In genomic region chr4:101104264-101105052, GRCh38 we compare ENCODE assay signal across 10 cellular contexts.
DNase-seq lines count a peak whose midpoint lies in the region; ATAC-seq and TF ChIP-seq lines count a peak whose summit lies in the region.
"Had no signal": no experiment of that assay in that cellular context is flagged by ENCODE, and none has a peak within 500 bp of the region (broad histone marks: within the 10 kb centered on the region; RNA-seq: fewer than 3 reads in every experiment).

No MANE protein-coding gene starts in this region.

- H3K27ac ChIP-seq in DOHH2 (ENCODE audit: low read depth, low read length) (peak overlapping the region; percentile 75), epithelial cell of prostate (peak overlapping the region; percentile 24), thyroid gland (no peak overlapping the region)

- H3K27me3 Mint-ChIP-seq in IgD-negative memory B cell = no peaks in the 10 kb centered on the region
- no peaks in the 10 kb centered on the region for H3K27me3 Mint-ChIP-seq in activated T-helper 1 cell treated with anti-CD3 and anti-CD28 coated beads, Interleukin-12 subunit alpha, Interleukin-12 subunit beta, Interleukin-2, Interleukin-4 antibody, amounts not matched to agents 30 ng/mL and 10 ng/mL and 1 ng/mL, durations not matched to agents 14 hours and 24 hours and 36 hours (ENCODE audit: insufficient read depth)

- H3K9me3 Mint-ChIP-seq in IgD-negative memory B cell = no peaks in the 10 kb centered on the region
- H3K9me3 Mint-ChIP-seq in activated T-helper 1 cell treated with anti-CD3 and anti-CD28 coated beads, Interleukin-12 subunit alpha, Interleukin-12 subunit beta, Interleukin-2, Interleukin-4 antibody, amounts not matched to agents 30 ng/mL and 10 ng/mL and 1 ng/mL, durations not matched to agents 14 hours and 24 hours and 36 hours = no peaks in the 10 kb centered on the region
- H3K9me3 Mint-ChIP-seq: WTC11 had no signal

- no peaks in the 10 kb centered on the region for H3K9me3 ChIP-seq in DOHH2 (ENCODE audit: control insufficient read depth, insufficient read depth, low read length)
- H3K9me3 ChIP-seq in thyroid gland = no peaks in the 10 kb centered on the region

- H3K4me1 Mint-ChIP-seq in IgD-negative memory B cell = peaks cover 28 to 40% (median 35%) of the 10 kb centered on the region in 3 donors
- H3K4me1 Mint-ChIP-seq in activated T-helper 1 cell treated with anti-CD3 and anti-CD28 coated beads, Interleukin-12 subunit alpha, Interleukin-12 subunit beta, Interleukin-2, Interleukin-4 antibody, amounts not matched to agents 30 ng/mL and 10 ng/mL and 1 ng/mL, durations not matched to agents 14 hours and 24 hours and 36 hours (ENCODE audit: low read depth) = peaks cover 18% of the 10 kb centered on the region

- TF ChIP-seq CTCF in DOHH2 (IDR thresholded peaks at IDR 0.05; ENCODE audit: low read depth, low read length, poor library complexity, severe bottlenecking) (no peak), thyroid gland (IDR thresholded peaks at IDR 0.05) (no peak)

- peak overlapping the region; percentile 63 for H3K4me3 ChIP-seq in DOHH2 (ENCODE audit: low read length)
- no peak overlapping the region for H3K4me3 ChIP-seq in thyroid gland (replicated peaks in 1 of 3)

- H3K27ac Mint-ChIP-seq in IgD-negative memory B cell = peak overlapping the region; percentile 7 to 88 (median 74)
- H3K27ac Mint-ChIP-seq in activated T-helper 1 cell treated with anti-CD3 and anti-CD28 coated beads, Interleukin-12 subunit alpha, Interleukin-12 subunit beta, Interleukin-2, Interleukin-4 antibody, amounts not matched to agents 30 ng/mL and 10 ng/mL and 1 ng/mL, durations not matched to agents 14 hours and 24 hours and 36 hours = no peak overlapping the region

- H3K4me1 ChIP-seq in DOHH2 (ENCODE audit: control insufficient read depth, low read length) = peaks cover 35% of the 10 kb centered on the region
- H3K4me1 ChIP-seq in thyroid gland = peaks cover 11 to 14% of the 10 kb centered on the region in 2 donors

- H3K4me2 ChIP-seq in DOHH2 (ENCODE audit: low read length) = peak overlapping the region; percentile 82

- H3K36me3 ChIP-seq in DOHH2 (ENCODE audit: control insufficient read depth, low read length) (no peaks in the 10 kb centered on the region), thyroid gland (no peaks in the 10 kb centered on the region)

- intact Hi-C loops in activated T-helper 1 cell treated with anti-CD3 and anti-CD28 coated beads, Interleukin-12 subunit alpha, Interleukin-12 subunit beta, Interleukin-2, Interleukin-4 antibody, amounts not matched to agents 30 ng/mL and 10 ng/mL and 1 ng/mL, durations not matched to agents 14 hours and 24 hours and 36 hours (cut with micrococcal nuclease) = loop anchor here (2.0 to 10.0 kb wide), 2 partner anchors 314 to 1010 kb away; no protein-coding TSS in a partner anchor
- intact Hi-C loops in thyroid gland (cut with DNase I) = no loop called here
- intact Hi-C loops in Right ventricle myocardium inferior (cut with DNase I) = no loop called here

- H3F3A ChIP-seq in DOHH2 (ENCODE audit: control insufficient read depth, insufficient read depth) = peaks cover 4% of the 10 kb centered on the region; the same call in 1 of the 2 replicates

- no peaks in the 10 kb centered on the region for H3K9me2 ChIP-seq in DOHH2 (replicated peaks; ENCODE audit: control insufficient read depth, low read length)

- H3K79me2 ChIP-seq in DOHH2 (ENCODE audit: control insufficient read depth, low read length) = no peaks in the 10 kb centered on the region

- peaks cover 5% of the 10 kb centered on the region for H3K36me3 Mint-ChIP-seq in IgD-negative memory B cell
- peaks cover 1% of the 10 kb centered on the region for H3K36me3 Mint-ChIP-seq in activated T-helper 1 cell treated with anti-CD3 and anti-CD28 coated beads, Interleukin-12 subunit alpha, Interleukin-12 subunit beta, Interleukin-2, Interleukin-4 antibody, amounts not matched to agents 30 ng/mL and 10 ng/mL and 1 ng/mL, durations not matched to agents 14 hours and 24 hours and 36 hours (ENCODE audit: low read depth)
- H3K36me3 Mint-ChIP-seq: WTC11 had no signal

- peak overlapping the region in 2 of 4 donors; percentile 2 to 81 for H3K4me3 Mint-ChIP-seq in IgD-negative memory B cell
- H3K4me3 Mint-ChIP-seq in activated T-helper 1 cell treated with anti-CD3 and anti-CD28 coated beads, Interleukin-12 subunit alpha, Interleukin-12 subunit beta, Interleukin-2, Interleukin-4 antibody, amounts not matched to agents 30 ng/mL and 10 ng/mL and 1 ng/mL, durations not matched to agents 14 hours and 24 hours and 36 hours = no peak overlapping the region
- H3K4me3 Mint-ChIP-seq: WTC11 had no signal

- H4K20me1 ChIP-seq in DOHH2 (ENCODE audit: control insufficient read depth, insufficient read depth, low read depth, low read length) = no peaks in the 10 kb centered on the region

- 68 to 72% methylated on average over 7 of the region's 7 CpGs for WGBS in thyroid gland, 2 donors

- no peaks in the 10 kb centered on the region for H3K27me3 ChIP-seq in DOHH2 (ENCODE audit: control insufficient read depth, low read length)
- H3K27me3 ChIP-seq in thyroid gland = no peaks in the 10 kb centered on the region

- no peak for TF ChIP-seq POLR2A in thyroid gland (IDR thresholded peaks at IDR 0.05)

- peak; percentile 21 for ATAC-seq in GM19372 (IDR thresholded peaks at IDR 0.05; ENCODE audit: low read depth, unreplicated experiment)
- no peak for ATAC-seq in Right ventricle myocardium inferior

- DNase-seq in epithelial cell of prostate (ENCODE audit: low read depth, low spot score) = no peak
- DNase-seq in stimulated activated CD8-positive, alpha-beta memory T cell treated with anti-CD3 and anti-CD28 coated beads, Interleukin-4, amount 100 ng/mL, for 48 hours = no peak
- no peak for DNase-seq in activated T-helper 1 cell treated with anti-CD3 and anti-CD28 coated beads, Interleukin-12 subunit alpha, Interleukin-12 subunit beta, Interleukin-2, Interleukin-4 antibody, amounts not matched to agents 30 ng/mL and 10 ng/mL and 1 ng/mL, durations not matched to agents 14 hours and 24 hours and 36 hours (ENCODE audit: low spot score)
- no peak for DNase-seq in thyroid gland
- no peak for DNase-seq in Right ventricle myocardium inferior (ENCODE audit: missing footprints)
- DNase-seq: Calu3 had no signal

Comparison
In these comparisons a context has a peak if more than half of its experiments do, and no peak if none do; other contexts are left out.
1. H3K27ac ChIP-seq: peak in DOHH2 (single experiment) and epithelial cell of prostate (single experiment); none in thyroid gland (0 of 3).